ENCODE assay signal across 10 cellular contexts in genomic region chr17:65531508-65532431, GRCh38. TPM values are rescaled to one million over a fixed set of nuclear protein-coding genes. Genes with fewer than 3 reads are reported as not detected.
DNase-seq lines count a peak whose midpoint lies in the region; ATAC-seq and TF ChIP-seq lines count a peak whose summit lies in the region.
"Had no signal": no experiment of that assay in that cellular context is flagged by ENCODE, and none has a peak within 500 bp of the region (broad histone marks: within the 10 kb centered on the region; RNA-seq: fewer than 3 reads in every experiment).

No MANE protein-coding gene starts in this region.

- in situ Hi-C loops in IMR-90 (cut with MboI; ENCODE audit: low sequenced_read_pairs) = no loop called here

- peak overlapping the region; percentile 67 for H3K4ac ChIP-seq in IMR-90 (ENCODE audit: low read depth, low read length)

- no peak overlapping the region for H2BK15ac ChIP-seq in IMR-90 (ENCODE audit: low read depth, low read length)

- H3K4me3 ChIP-seq in IMR-90 (ENCODE audit: insufficient read depth, low read depth, low read length) (no peak overlapping the region), esophagus (ENCODE audit: low read depth in 1 of 2, low read length in 2 of 2) (no peak overlapping the region), muscle layer of colon (ENCODE audit: low read depth in 1 of 2, low read length in 2 of 2) (no peak overlapping the region)

- H2AK9ac ChIP-seq in IMR-90 (replicated peaks; ENCODE audit: low read depth, low read length, poor library complexity) = no peak overlapping the region

- H3K4me1 ChIP-seq in IMR-90 (ENCODE audit: control insufficient read depth, insufficient read depth, low read length) (peaks cover 26% of the 10 kb centered on the region), esophagus (ENCODE audit: control insufficient read depth in 2 of 2, insufficient read depth in 2 of 2, low read length in 1 of 2) (peaks cover 0 to 5% of the 10 kb centered on the region in 2 donors), muscle layer of colon (ENCODE audit: insufficient read depth, low read length) (peaks cover 27% of the 10 kb centered on the region)

- 0 out of 2 replicates have a peak, but pooled peaks have one; percentile 16 for TF ChIP-seq CTCF in IMR-90 (conservative IDR thresholded peaks at IDR 0.05; ENCODE audit: low read depth, low read length)

- H2BK20ac ChIP-seq in IMR-90 (ENCODE audit: low read depth, low read length) = peak overlapping the region; percentile 60

- H4K8ac ChIP-seq in IMR-90 (ENCODE audit: low read depth in 2 of 2, low read length in 2 of 2) = peak overlapping the region in 1 of 2 experiments; percentile 41; a peak in 1 of 4 replicates

- POLR2A ChIA-PET in IMR-90 (lab: Charles Lee; ENCODE audit: unreplicated experiment) = no interaction called here

- H2AFZ ChIP-seq in IMR-90 (replicated peaks; ENCODE audit: low read length, poor library complexity) = peak overlapping the region; percentile 62

- H3K36me3 ChIP-seq in IMR-90 (ENCODE audit: control insufficient read depth, insufficient read depth, low read length) (peaks cover 20% of the 10 kb centered on the region; the same call in 1 of the 2 replicates), esophagus (ENCODE audit: control insufficient read depth in 2 of 2, insufficient read depth in 2 of 2, low read length in 1 of 2) (peaks cover 4 to 14% of the 10 kb centered on the region in 2 donors), muscle layer of colon (ENCODE audit: insufficient read depth, low read length) (peaks cover 47% of the 10 kb centered on the region)

- peak overlapping the region; percentile 31; the same call in 1 of the 2 replicates for H3K18ac ChIP-seq in IMR-90 (ENCODE audit: low read depth, low read length)

- dilution Hi-C loops in IMR-90 (cut with HindIII; ENCODE audit: low sequenced_read_pairs, unreplicated experiment) = no loop called here

- H3K9me1 ChIP-seq in IMR-90 (ENCODE audit: insufficient read depth, low read length) = peaks cover 5% of the 10 kb centered on the region; the same call in 1 of the 2 replicates

- peak overlapping the region; percentile 29 for H3K4me2 ChIP-seq in IMR-90 (ENCODE audit: low read depth, low read length)

- no peaks in the 10 kb centered on the region for H3K9me3 ChIP-seq in IMR-90 (ENCODE audit: control insufficient read depth, insufficient read depth, low read length)
- no peaks in the 10 kb centered on the region for H3K9me3 ChIP-seq in esophagus (ENCODE audit: control insufficient read depth in 2 of 2, insufficient read depth in 1 of 2, low read depth in 1 of 2, low read length in 1 of 2)
- H3K9me3 ChIP-seq in muscle layer of colon (ENCODE audit: low read length) = no peaks in the 10 kb centered on the region

- H3K9ac ChIP-seq in IMR-90 (ENCODE audit: low read depth, low read length) (no peak overlapping the region; the same call in 1 of the 2 replicates), muscle layer of colon (ENCODE audit: low read length) (no peak overlapping the region)

- H2AK5ac ChIP-seq in IMR-90 (ENCODE audit: low read depth, low read length) = peak overlapping the region; percentile 74; the same call in 1 of the 2 replicates

- CTCF ChIA-PET in IMR-90 (lab: Yijun Ruan, JAX) = interaction anchor here (0.6 kb wide), 2 partner anchors 237 to 408 kb away, joined by 5 to 6 read pairs; no protein-coding TSS in a partner anchor

- peak overlapping the region; percentile 8; the same call in 1 of the 2 replicates for H4K5ac ChIP-seq in IMR-90 (ENCODE audit: low read depth, low read length)

- BruUV-seq in IMR-90 (replicated peaks; lab: Mats Ljungman, UMichigan) = no TSS peak

- no peaks in the 10 kb centered on the region for H4K20me1 ChIP-seq in IMR-90 (ENCODE audit: insufficient read depth, low read length)

- H3K27ac ChIP-seq in IMR-90 (ENCODE audit: insufficient read depth, low read length) = peak overlapping the region; percentile 63; the same call in 1 of the 2 replicates
- H3K27ac ChIP-seq in esophagus (ENCODE audit: low read depth in 2 of 2, low read length in 1 of 2) = peak overlapping the region; percentile 56 to 84
- H3K27ac ChIP-seq in muscle layer of colon (ENCODE audit: low read depth, low read length) = peak overlapping the region; percentile 59

- WGBS in IMR-90 (ENCODE audit: extremely low coverage in 2 of 2, insufficient read length in 1 of 2), 2 experiments = 23% methylated on average over 5 of the region's 15 CpGs; no CpG with 5 or more reads in 1 of the 2 experiments
- 20 to 24% methylated on average over 15 of the region's 15 CpGs for WGBS in esophagus, 2 donors

- H4K91ac ChIP-seq in IMR-90 (ENCODE audit: insufficient read depth, low read depth, low read length) = peak overlapping the region; percentile 39; the same call in 1 of the 2 replicates

- intact Hi-C loops in IMR-90 (cut with micrococcal nuclease) = loop anchor here (1.0 kb wide), 2 partner anchors 22 to 254 kb away; no protein-coding TSS in a partner anchor

- TF ChIP-seq RAD21 in IMR-90 (IDR thresholded peaks at IDR 0.05; ENCODE audit: low read length) = no peak

- H3K27me3 ChIP-seq in IMR-90 (ENCODE audit: control insufficient read depth, insufficient read depth, low read length) = no peaks in the 10 kb centered on the region
- H3K27me3 ChIP-seq in esophagus (ENCODE audit: control insufficient read depth in 1 of 2, insufficient read depth in 2 of 2, low read length in 2 of 2) = no peaks in the 10 kb centered on the region
- no peaks in the 10 kb centered on the region for H3K27me3 ChIP-seq in muscle layer of colon (ENCODE audit: control insufficient read depth in 1 of 2, insufficient read depth in 2 of 2, low read length in 2 of 2)

- ATAC-seq in IMR-90 (ENCODE audit: low read depth) = peak; percentile 81
- no peak for ATAC-seq in GM21786 (IDR thresholded peaks at IDR 0.05; ENCODE audit: unreplicated experiment)
- no peak for ATAC-seq in GM21515 (IDR thresholded peaks at IDR 0.05; ENCODE audit: unreplicated experiment)

- peak overlapping the region; percentile 41 for H3K23ac ChIP-seq in IMR-90 (ENCODE audit: low read depth, low read length)

- peak overlapping the region; percentile 67 for H2BK120ac ChIP-seq in IMR-90 (ENCODE audit: low read depth, low read length)

- DNase-seq in AG08395 (ENCODE audit: low spot score) (peak; percentile 47), IMR-90 (peak; percentile 67), retina (no peak)
- no peak for DNase-seq in activated CD4-positive, alpha-beta T cell treated with anti-CD3 and anti-CD28 coated beads, Interleukin-2, amount 50 U/mL, for 1 hour
- DNase-seq: activated CD4-positive, alpha-beta T cell treated with anti-CD3 and anti-CD28 coated beads, Interleukin-2, amount 10 ng/mL, durations not matched to agents 24 days and 14 days; stimulated activated naive CD4-positive, alpha-beta T cell treated with Interleukin-2 at 50 U/mL for 16 hours had no signal

- H3K79me1 ChIP-seq in IMR-90 (ENCODE audit: low read depth in 1 of 2, low read length in 2 of 2) = no peaks in the 10 kb centered on the region

- TF ChIP-seq POLR2A in IMR-90 (IDR thresholded peaks at IDR 0.05; ENCODE audit: low read depth, low read length) = no peak

- no peak overlapping the region; the same call in 1 of the 2 replicates for H3K56ac ChIP-seq in IMR-90 (ENCODE audit: extremely low read depth, insufficient read depth, low read length)

- no peak overlapping the region for H2BK5ac ChIP-seq in IMR-90 (ENCODE audit: low read depth, low read length, poor library complexity, severe bottlenecking)

- peak overlapping the region; percentile 44; the same call in 1 of the 2 replicates for H3K14ac ChIP-seq in IMR-90 (replicated peaks; ENCODE audit: low read depth, low read length)

TF ChIP-seq in IMR-90, 13 proteins besides CTCF, POLR2A, EP300 and RAD21:
- TF ChIP-seq ELK1 (IDR thresholded peaks at IDR 0.05; ENCODE audit: borderline replicate concordance, low read depth, low read length) = no peak
- peak; percentile 61; the same call in 1 of the 2 replicates for TF ChIP-seq MAZ (IDR thresholded peaks at IDR 0.05; ENCODE audit: borderline replicate concordance, low read depth, low read length)
- 0 out of 2 replicates have a peak, but pooled peaks have one; percentile 27 for TF ChIP-seq MXI1 (IDR thresholded peaks at IDR 0.05; ENCODE audit: borderline replicate concordance, low read depth, low read length)
TF ChIP-seq in IMR-90: peak in this region for 2.

RNA-seq across cellular contexts. Expression of gene AXIN2, which starts 29.7 kb away (rescaled TPM):
- 1.8 and 1.9 TPM in 2 replicates for total RNA-seq in IMR-90 (2012; rRNA removed)
- polyA plus RNA-seq in IMR-90 (2012; rRNA removed) (0.91 and 0.99 TPM in 2 replicates), esophagus (1 to 10 TPM; 1.8 to 2.7 TPM)
- polyA plus RNA-seq in IMR-90 (2012; cell fraction: cytosol; rRNA removed) = 1.0 TPM in 2 replicates
- polyA plus RNA-seq in IMR-90 (2012; cell fraction: nucleus; rRNA removed; ENCODE audit: low replicate concordance) = 2.3 and 2.4 TPM in 2 replicates

Comparison
In these comparisons a context has a peak if more than half of its experiments do, and no peak if none do; other contexts are left out.
1. DNase-seq: peak in AG08395 (single experiment) and IMR-90 (single experiment); none in retina (single experiment) and activated CD4-positive, alpha-beta T cell treated with anti-CD3 and anti-CD28 coated beads, Interleukin-2, amount 50 U/mL, for 1 hour (single experiment).
2. Peak in every context shown above with its lines, with median percentiles within 50 percentile points of each other: H3K27ac ChIP-seq.